ENCODE assay signal across 1 cellular context in genomic region chr10:21300546-21300945, GRCh38.
TF ChIP-seq lines count a peak whose summit lies in the region.

No MANE protein-coding gene starts in this region.

TF ChIP-seq in H1, 55 proteins besides CTCF, POLR2A, EP300 and RAD21:
- TF ChIP-seq TBP (IDR thresholded peaks at IDR 0.05; ENCODE audit: low read depth, low read length): no peak
- TF ChIP-seq GTF2F1 (IDR thresholded peaks at IDR 0.05; ENCODE audit: borderline replicate concordance, low read depth, low read length): no peak
- no peak for TF ChIP-seq CHD7 (IDR thresholded peaks at IDR 0.05; ENCODE audit: insufficient replicate concordance, low read length)
- TF ChIP-seq CTBP2 (IDR thresholded peaks at IDR 0.05; ENCODE audit: borderline replicate concordance, insufficient read depth, insufficient read length, low read length): no peak
- no peak for TF ChIP-seq SP4 (IDR thresholded peaks at IDR 0.05; ENCODE audit: low read length)
- no peak for TF ChIP-seq ZNF274 (IDR thresholded peaks at IDR 0.05; ENCODE audit: borderline replicate concordance, extremely low read depth, low read length)
- TF ChIP-seq SIN3A (conservative IDR thresholded peaks at IDR 0.05 in 1 of 2, IDR thresholded peaks at IDR 0.05 in 1 of 2; ENCODE audit: low read depth in 1 of 2, low read length in 2 of 2): no peak
- TF ChIP-seq CBX8 (IDR thresholded peaks at IDR 0.05; ENCODE audit: borderline replicate concordance, low read depth, low read length): no peak
- no peak for TF ChIP-seq PHF8 (conservative IDR thresholded peaks at IDR 0.05; ENCODE audit: low read depth, low read length)
- TF ChIP-seq MAFK (IDR thresholded peaks at IDR 0.05; ENCODE audit: low read depth, low read length): no peak
- no peak for TF ChIP-seq USF2 (IDR thresholded peaks at IDR 0.05; ENCODE audit: low read length)
- TF ChIP-seq CHD2 (IDR thresholded peaks at IDR 0.05; ENCODE audit: low read length): no peak
- TF ChIP-seq ASH2L (IDR thresholded peaks at IDR 0.05; ENCODE audit: low read length): no peak
- no peak for TF ChIP-seq TAF1 (IDR thresholded peaks at IDR 0.05; ENCODE audit: low read depth, low read length)
